ENCODE assay signal across 12 cellular contexts in genomic region chr3:68057637-68058320, GRCh38.
DNase-seq lines count a peak whose midpoint lies in the region; ATAC-seq and TF ChIP-seq lines count a peak whose summit lies in the region.
"Had no signal": no experiment of that assay in that cellular context is flagged by ENCODE, and none has a peak within 500 bp of the region (broad histone marks: within the 10 kb centered on the region; RNA-seq: fewer than 3 reads in every experiment).

No MANE protein-coding gene starts in this region.

- no peak for TF ChIP-seq EP300 in tibial nerve (IDR thresholded peaks at IDR 0.05)

- no peaks in the 10 kb centered on the region for H3K27me3 ChIP-seq in tibial nerve
- H3K27me3 ChIP-seq: neural progenitor cell had no signal

- H3K4me3 ChIP-seq in tibial nerve, result no peak overlapping the region
- H3K4me3 ChIP-seq: K562, neural progenitor cell had no signal

- TF ChIP-seq POLR2A in tibial nerve (IDR thresholded peaks at IDR 0.05), result no peak

- peak; percentile 62 to 81 for DNase-seq in activated CD4-positive, alpha-beta T cell treated with anti-CD3 and anti-CD28 coated beads for 4 hours
- DNase-seq in stimulated activated CD4-positive, alpha-beta T cell treated with anti-CD3 and anti-CD28 coated beads, Interleukin-15, amount 100 ng/mL, for 1 hour (ENCODE audit: low read depth in 1 of 2, low spot score in 1 of 2), result peak; percentile 5 to 12
- peak; percentile 47 for DNase-seq in stimulated activated naive CD8-positive, alpha-beta T cell treated with anti-CD3 and anti-CD28 coated beads, Interleukin-15, Interleukin-2, amounts not matched to agents 100 U/mL and 50 U/mL, for 24 hours
- DNase-seq in NCI-H2081 treated with DMSO at 0.1 percent for 48 hours (lab: John Stamatoyannopoulos, UW) (no peak), NCI-H128 (lab: John Stamatoyannopoulos, UW; ENCODE audit: unreplicated experiment) (no peak), tibial nerve (ENCODE audit: low spot score in 2 of 2) (no peak)
- DNase-seq: DMS53, erythroblast, NCI-H446 treated with DMSO at 0.1 percent for 48 hours had no signal

- peaks cover 39% of the 10 kb centered on the region for H3K4me1 Mint-ChIP-seq in activated T-helper 17 cell treated with anti-CD3 and anti-CD28 coated beads, Interleukin-2, amount 50 U/mL, for 72 hours
- H3K4me1 Mint-ChIP-seq: neural progenitor cell had no signal

- H3K36me3 ChIP-seq in tibial nerve, result no peaks in the 10 kb centered on the region
- H3K36me3 ChIP-seq: neural progenitor cell had no signal

- H3K4me1 ChIP-seq in tibial nerve, result no peaks in the 10 kb centered on the region
- H3K4me1 ChIP-seq: neural progenitor cell had no signal

- 43 to 65% methylated on average over 2 of the region's 2 CpGs for WGBS in tibial nerve, 2 donors

- no peak for TF ChIP-seq CTCF in tibial nerve (IDR thresholded peaks at IDR 0.05)

- peak overlapping the region; percentile 78 for H3K27ac Mint-ChIP-seq in activated T-helper 17 cell treated with anti-CD3 and anti-CD28 coated beads, Interleukin-2, amount 50 U/mL, for 72 hours
- H3K27ac Mint-ChIP-seq: neural progenitor cell had no signal

- H3K27ac ChIP-seq in tibial nerve, result no peak overlapping the region
- H3K27ac ChIP-seq: neural progenitor cell had no signal

- peak; percentile 98 for ATAC-seq in activated T-helper 17 cell treated with anti-CD3 and anti-CD28 coated beads, Interleukin-2, amount 50 U/mL, for 72 hours (replicated peaks)
- peak; percentile 94 for ATAC-seq in stimulated activated naive CD8-positive, alpha-beta T cell treated with anti-CD3 and anti-CD28 coated beads, Interleukin-15, Interleukin-2, amounts not matched to agents 100 U/mL and 50 U/mL, for 24 hours
- ATAC-seq: K562 had no signal

- H3K4me3 Mint-ChIP-seq in activated T-helper 17 cell treated with anti-CD3 and anti-CD28 coated beads, Interleukin-2, amount 50 U/mL, for 72 hours, result peak overlapping the region; percentile 79
- H3K4me3 Mint-ChIP-seq: neural progenitor cell had no signal

- no peaks in the 10 kb centered on the region for H3K27me3 Mint-ChIP-seq in activated T-helper 17 cell treated with anti-CD3 and anti-CD28 coated beads, Interleukin-2, amount 50 U/mL, for 72 hours

- no peaks in the 10 kb centered on the region for H3K36me3 Mint-ChIP-seq in activated T-helper 17 cell treated with anti-CD3 and anti-CD28 coated beads, Interleukin-2, amount 50 U/mL, for 72 hours (ENCODE audit: low read depth)
- H3K36me3 Mint-ChIP-seq: neural progenitor cell had no signal

- peaks cover 3% of the 10 kb centered on the region for H3K9me3 Mint-ChIP-seq in activated T-helper 17 cell treated with anti-CD3 and anti-CD28 coated beads, Interleukin-2, amount 50 U/mL, for 72 hours
- H3K9me3 Mint-ChIP-seq: neural progenitor cell had no signal

- H3K9me3 ChIP-seq in tibial nerve, result no peaks in the 10 kb centered on the region

Comparison
In these comparisons a context has a peak if more than half of its experiments do, and no peak if none do; other contexts are left out.
1. DNase-seq: peak in activated CD4-positive, alpha-beta T cell treated with anti-CD3 and anti-CD28 coated beads for 4 hours (2 of 2), stimulated activated CD4-positive, alpha-beta T cell treated with anti-CD3 and anti-CD28 coated beads, Interleukin-15, amount 100 ng/mL, for 1 hour (2 of 2) and stimulated activated naive CD8-positive, alpha-beta T cell treated with anti-CD3 and anti-CD28 coated beads, Interleukin-15, Interleukin-2, amounts not matched to agents 100 U/mL and 50 U/mL, for 24 hours (single experiment); none in NCI-H2081 treated with DMSO at 0.1 percent for 48 hours (single experiment), NCI-H128 (single experiment) and tibial nerve (0 of 2).